Comparison of ENCODE assay signal across 8 cellular contexts in the genomic region with DNA sequence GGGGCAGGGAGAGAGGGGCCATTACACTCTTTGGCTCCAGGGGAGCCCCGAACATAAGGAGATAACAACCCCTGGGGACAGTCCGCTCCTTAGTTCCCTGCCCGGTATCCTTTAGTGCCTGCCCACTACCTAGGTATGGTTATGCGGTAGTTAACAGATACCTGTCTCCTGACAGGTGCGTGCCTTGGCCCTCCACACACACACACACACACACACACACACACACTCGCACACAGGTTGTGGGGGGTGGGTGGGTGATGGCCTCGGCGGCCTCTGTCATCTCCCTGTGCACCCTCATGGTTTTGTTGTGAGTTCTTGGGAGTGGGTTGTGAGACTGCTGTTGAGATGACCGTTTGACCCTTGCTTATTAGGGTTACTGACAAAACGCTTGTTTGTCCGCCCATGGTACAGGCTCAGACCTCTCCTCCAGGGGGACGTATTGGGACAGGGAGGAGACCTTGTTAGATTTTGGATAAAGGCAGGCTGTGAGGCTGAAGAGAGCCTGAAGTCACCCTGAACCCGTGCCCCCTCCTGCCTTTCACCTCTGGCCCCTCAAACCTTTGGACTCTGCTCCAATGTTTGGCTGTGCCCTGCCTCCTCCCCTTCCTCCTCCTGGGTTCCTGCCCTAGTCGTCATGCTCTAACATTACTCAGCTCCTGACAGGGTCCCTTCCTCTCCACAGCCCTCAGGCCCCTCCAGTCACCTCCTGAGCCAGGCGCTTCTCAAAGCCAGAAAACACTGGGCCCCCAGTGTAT. TPM values are rescaled to one million over a fixed set of nuclear protein-coding genes. Genes with fewer than 3 reads are reported as not detected.
DNase-seq lines count a peak whose midpoint lies in the region; ATAC-seq and TF ChIP-seq lines count a peak whose summit lies in the region.

No MANE protein-coding gene starts in this region.

- H3K27ac ChIP-seq in lower lobe of right lung (peak overlapping the region; percentile 71), tibial nerve (peak overlapping the region; percentile 39 to 84 (median 62))

- intact Hi-C loops in MCF 10A (cut with micrococcal nuclease) (loop anchor here (10.0 kb wide), 1 partner anchor 296 kb away; no protein-coding TSS in a partner anchor), lower lobe of right lung (cut with DNase I) (no loop called here)

- peaks cover 82% of the 10 kb centered on the region for H3K4me1 ChIP-seq in lower lobe of right lung
- H3K4me1 ChIP-seq in tibial nerve = peaks cover 0 to 85% (median 12%) of the 10 kb centered on the region in 4 donors

- peaks cover 33% of the 10 kb centered on the region for H3K27me3 Mint-ChIP-seq in activated T-cell treated with anti-CD3 and anti-CD28 coated beads, Interleukin-2, amount 50 U/mL, for 72 hours (ENCODE audit: low read depth)
- H3K27me3 Mint-ChIP-seq in MCF 10A (ENCODE audit: insufficient read depth, unreplicated experiment) = no peaks in the 10 kb centered on the region

- no peak for ATAC-seq in activated T-cell treated with anti-CD3 and anti-CD28 coated beads, Interleukin-2, amount 50 U/mL, for 72 hours (replicated peaks in 1 of 2)
- ATAC-seq in lower lobe of right lung (peak; percentile 0), HG03159 (IDR thresholded peaks at IDR 0.05; ENCODE audit: unreplicated experiment) (no peak)

- no TSS peak for BruUV-seq in MCF 10A (replicated peaks; lab: Mats Ljungman, UMichigan)

- no peak for TF ChIP-seq EP300 in tibial nerve (IDR thresholded peaks at IDR 0.05)

- H3K4me3 ChIP-seq in lower lobe of right lung (peak overlapping the region; percentile 77), tibial nerve (peak overlapping the region; percentile 32 to 80 (median 63))

- H3K9me3 ChIP-seq in lower lobe of right lung (no peaks in the 10 kb centered on the region), tibial nerve (no peaks in the 10 kb centered on the region)

- H3K27ac Mint-ChIP-seq in activated T-cell treated with anti-CD3 and anti-CD28 coated beads, Interleukin-2, amount 50 U/mL, for 72 hours = no peak overlapping the region
- H3K27ac Mint-ChIP-seq in MCF 10A (ENCODE audit: low read depth, unreplicated experiment) = peak overlapping the region; percentile 72

- H3K36me3 Mint-ChIP-seq in activated T-cell treated with anti-CD3 and anti-CD28 coated beads, Interleukin-2, amount 50 U/mL, for 72 hours (ENCODE audit: insufficient read depth in 2 of 2) = no peaks in the 10 kb centered on the region
- H3K36me3 Mint-ChIP-seq in MCF 10A (ENCODE audit: insufficient read depth, unreplicated experiment) = peaks cover 9% of the 10 kb centered on the region

- 25 to 29% methylated on average over 11 to 15 of the region's 15 CpGs for WGBS in tibial nerve, 2 donors

- H3K27me3 ChIP-seq in lower lobe of right lung (ENCODE audit: low read depth) = peaks cover 4% of the 10 kb centered on the region
- peaks cover 0 to 24% of the 10 kb centered on the region in 2 donors for H3K27me3 ChIP-seq in tibial nerve

- TF ChIP-seq CTCF in MCF 10A (IDR thresholded peaks at IDR 0.05; ENCODE audit: unreplicated experiment) (no peak), lower lobe of right lung (IDR thresholded peaks at IDR 0.05) (no peak), tibial nerve (IDR thresholded peaks at IDR 0.05) (no peak)

- H3K4me3 Mint-ChIP-seq in activated T-cell treated with anti-CD3 and anti-CD28 coated beads, Interleukin-2, amount 50 U/mL, for 72 hours = peak overlapping the region; percentile 72 to 75
- peak overlapping the region; percentile 72 for H3K4me3 Mint-ChIP-seq in MCF 10A (ENCODE audit: unreplicated experiment)

- no peak for DNase-seq in activated T-cell treated with anti-CD3 and anti-CD28 coated beads, Interleukin-2, amount 50 U/mL, for 72 hours
- no peak for DNase-seq in activated T-cell treated with anti-CD3 and anti-CD28 coated beads, Interleukin-2, amount 50 U/mL, for 48 hours
- DNase-seq in MCF 10A (ENCODE audit: unreplicated experiment) = no peak
- DNase-seq in lower lobe of right lung = no peak
- no peak for DNase-seq in tibial nerve (ENCODE audit: low spot score in 2 of 2)
- no peak for DNase-seq in stimulated activated CD4-positive, alpha-beta T cell treated with anti-CD3 and anti-CD28 coated beads, Interleukin-15, amount 100 ng/mL, for 24 hours
- DNase-seq in NAMALWA (ENCODE audit: low spot score) = no peak

- H3K4me1 Mint-ChIP-seq in activated T-cell treated with anti-CD3 and anti-CD28 coated beads, Interleukin-2, amount 50 U/mL, for 72 hours (ENCODE audit: low read depth) = peaks cover 46% of the 10 kb centered on the region
- peaks cover 75% of the 10 kb centered on the region for H3K4me1 Mint-ChIP-seq in MCF 10A (ENCODE audit: insufficient read depth, unreplicated experiment)

- POLR2A ChIA-PET in MCF 10A (lab: Yijun Ruan, JAX) = interaction anchor here (0.8 to 1.4 kb wide), 2 partner anchors 13 kb away, joined by 3 to 5 read pairs; no protein-coding TSS in a partner anchor

- H3K9me3 Mint-ChIP-seq in activated T-cell treated with anti-CD3 and anti-CD28 coated beads, Interleukin-2, amount 50 U/mL, for 72 hours = no peaks in the 10 kb centered on the region
- H3K9me3 Mint-ChIP-seq in MCF 10A (ENCODE audit: unreplicated experiment) = no peaks in the 10 kb centered on the region

- H3K36me3 ChIP-seq in lower lobe of right lung (no peaks in the 10 kb centered on the region), tibial nerve (no peaks in the 10 kb centered on the region)

- CTCF ChIA-PET in MCF 10A (lab: Yijun Ruan, JAX) = no interaction called here

- no peak for TF ChIP-seq POLR2A in tibial nerve (IDR thresholded peaks at IDR 0.05)

RNA-seq across cellular contexts. Expression of gene RASSF5, which starts 1.0 kb away (rescaled TPM):
- total RNA-seq in activated T-cell treated with anti-CD3 and anti-CD28 coated beads, Interleukin-2, amount 50 U/mL, for 72 hours = 100 to 1,000 TPM; 227 to 240 TPM
- total RNA-seq in MCF 10A (2022) (8.3 and 9.6 TPM in 2 replicates), lower lobe of right lung (48.2 TPM), tibial nerve (10 to 100 TPM; 24.0 to 32.9 (median 30.2) TPM)

RNA-seq across cellular contexts. Expression of gene IKBKE, which starts 38.0 kb away (rescaled TPM):
- 10 to 100 TPM; 21.0 to 21.1 TPM for total RNA-seq in activated T-cell treated with anti-CD3 and anti-CD28 coated beads, Interleukin-2, amount 50 U/mL, for 72 hours
- total RNA-seq in MCF 10A (2022) (7.1 and 12.1 TPM in 2 replicates), lower lobe of right lung (12.5 TPM), tibial nerve (10 to 100 TPM in 1 of 4 donors, 1 to 10 TPM in 3; 1.5 to 18.0 (median 3.7) TPM)

Comparison
In these comparisons a context has a peak if more than half of its experiments do, and no peak if none do; other contexts are left out.
1. ATAC-seq: peak in lower lobe of right lung (2 of 2); none in activated T-cell treated with anti-CD3 and anti-CD28 coated beads, Interleukin-2, amount 50 U/mL, for 72 hours (0 of 2) and HG03159 (single experiment).